20 cellular contexts compared by ENCODE assay signal in the genomic region with DNA sequence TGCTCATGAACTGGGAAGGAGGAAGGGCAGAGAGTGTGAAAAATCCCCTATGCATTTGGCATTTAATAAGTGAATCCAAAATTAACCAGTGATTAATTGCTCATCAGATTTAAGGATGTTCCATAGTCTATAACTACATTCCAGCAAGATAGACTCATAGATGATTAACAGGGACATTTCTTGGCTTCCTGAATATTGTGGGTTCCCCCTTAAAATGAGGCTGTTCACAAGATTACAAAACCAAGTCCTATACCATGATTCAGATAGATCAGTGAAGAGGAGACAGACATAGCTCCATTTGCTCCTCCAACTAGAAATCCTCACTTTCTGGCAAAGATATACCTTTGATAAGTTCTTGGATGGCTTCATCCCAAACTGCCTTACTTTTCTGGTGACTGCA. TPM values are rescaled to one million over a fixed set of nuclear protein-coding genes. Genes with fewer than 3 reads are reported as not detected.
DNase-seq lines count a peak whose midpoint lies in the region; ATAC-seq and TF ChIP-seq lines count a peak whose summit lies in the region.
"Had no signal": no experiment of that assay in that cellular context is flagged by ENCODE, and none has a peak within 500 bp of the region (broad histone marks: within the 10 kb centered on the region; RNA-seq: fewer than 3 reads in every experiment).

No MANE protein-coding gene starts in this region.

- no peak for ATAC-seq in CD4-positive, CD25-positive, alpha-beta regulatory T cell (ENCODE audit: low read depth in 2 of 2)
- ATAC-seq: PC-3 had no signal

- H4K8ac ChIP-seq in H9 (replicated peaks; ENCODE audit: insufficient read length, low read depth, low read length), result no peak overlapping the region

- H3K23me2 ChIP-seq in H9 (ENCODE audit: insufficient read length, low read depth, low read length, poor library complexity, severe bottlenecking), result no peaks in the 10 kb centered on the region

- H3K27me3 ChIP-seq in CD4-positive, CD25-positive, alpha-beta regulatory T cell (ENCODE audit: control insufficient read depth, insufficient read depth, low read length), result no peaks in the 10 kb centered on the region
- no peaks in the 10 kb centered on the region for H3K27me3 ChIP-seq in fibroblast of lung (ENCODE audit: control insufficient read depth, insufficient read depth, low read length)
- no peaks in the 10 kb centered on the region for H3K27me3 ChIP-seq in H9 (ENCODE audit: insufficient read depth, low read length)
- H3K27me3 ChIP-seq: cardiac muscle cell, dorsolateral prefrontal cortex, esophagus muscularis mucosa had no signal

- peak overlapping the region; percentile 70 to 94 (median 86) for H3K27ac Mint-ChIP-seq in CD4-positive, CD25-positive, alpha-beta regulatory T cell
- H3K27ac Mint-ChIP-seq in activated CD4-positive, alpha-beta memory T cell treated with anti-CD3 and anti-CD28 coated beads, Interleukin-2, amount 10 ng/mL, durations not matched to agents 7 days and 5 days, result peak overlapping the region; percentile 11
- H3K27ac Mint-ChIP-seq in progenitor cell of endocrine pancreas (no peak overlapping the region), H9 (no peak overlapping the region)
- H3K27ac Mint-ChIP-seq: B cell, nephron had no signal

- no peak overlapping the region for H3K56ac ChIP-seq in H9 (ENCODE audit: insufficient read length, low read depth, low read length)

- H3K4me3 ChIP-seq in CD4-positive, CD25-positive, alpha-beta regulatory T cell (ENCODE audit: low read depth, low read length), result peak overlapping the region; percentile 34
- H3K4me3 ChIP-seq in fibroblast of lung (replicated peaks in 1 of 4; ENCODE audit: control extremely low read depth in 1 of 4, insufficient read depth in 1 of 4, low read depth in 3 of 4, low read length in 4 of 4), result no peak overlapping the region
- H3K4me3 ChIP-seq: cardiac muscle cell, dorsolateral prefrontal cortex, esophagus muscularis mucosa, SJSA1, smooth muscle cell had no signal

- H2BK5ac ChIP-seq in H9 (ENCODE audit: insufficient read length, low read length), result no peak overlapping the region

- peaks cover 52 to 93% (median 81%) of the 10 kb centered on the region in 4 donors for H3K4me1 Mint-ChIP-seq in CD4-positive, CD25-positive, alpha-beta regulatory T cell
- peaks cover 81% of the 10 kb centered on the region for H3K4me1 Mint-ChIP-seq in activated CD4-positive, alpha-beta memory T cell treated with anti-CD3 and anti-CD28 coated beads, Interleukin-2, amount 10 ng/mL, durations not matched to agents 7 days and 5 days
- H3K4me1 Mint-ChIP-seq in progenitor cell of endocrine pancreas (ENCODE audit: low read depth), result peaks cover 20% of the 10 kb centered on the region
- H3K4me1 Mint-ChIP-seq in H9, result peaks cover 19 to 23% of the 10 kb centered on the region in 2 experiments

- peak overlapping the region in 3 of 4 donors; percentile 17 to 74 (median 48) for H3K4me3 Mint-ChIP-seq in CD4-positive, CD25-positive, alpha-beta regulatory T cell
- H3K4me3 Mint-ChIP-seq in activated CD4-positive, alpha-beta memory T cell treated with anti-CD3 and anti-CD28 coated beads, Interleukin-2, amount 10 ng/mL, durations not matched to agents 7 days and 5 days, result no peak overlapping the region
- H3K4me3 Mint-ChIP-seq in progenitor cell of endocrine pancreas (ENCODE audit: low read depth) (no peak overlapping the region), H9 (no peak overlapping the region)
- H3K4me3 Mint-ChIP-seq: B cell, nephron had no signal

- no peaks in the 10 kb centered on the region for H3K79me1 ChIP-seq in H9 (ENCODE audit: insufficient read depth, low read depth, low read length, poor library complexity, severe bottlenecking)

- H2BK15ac ChIP-seq in H9 (ENCODE audit: low read depth, low read length), result no peak overlapping the region

- H3K36me3 Mint-ChIP-seq in CD4-positive, CD25-positive, alpha-beta regulatory T cell, result peaks cover 56% of the 10 kb centered on the region
- peaks cover 84% of the 10 kb centered on the region for H3K36me3 Mint-ChIP-seq in activated CD4-positive, alpha-beta memory T cell treated with anti-CD3 and anti-CD28 coated beads, Interleukin-2, amount 10 ng/mL, durations not matched to agents 7 days and 5 days (ENCODE audit: low read depth)
- H3K36me3 Mint-ChIP-seq in progenitor cell of endocrine pancreas (ENCODE audit: insufficient read depth) (no peaks in the 10 kb centered on the region), H9 (ENCODE audit: insufficient read depth in 1 of 3, low read depth in 3 of 3) (no peaks in the 10 kb centered on the region)

- no peak overlapping the region for H4K5ac ChIP-seq in H9 (ENCODE audit: insufficient read length, low read depth, low read length)

- no peak overlapping the region for H2BK20ac ChIP-seq in H9 (ENCODE audit: low read depth, low read length, poor library complexity, severe bottlenecking)

- no peak overlapping the region for H3K4ac ChIP-seq in H9 (ENCODE audit: low read depth, low read length)

- no peak for DNase-seq in CD4-positive, CD25-positive, alpha-beta regulatory T cell
- DNase-seq in EL (peak; percentile 77), fibroblast of lung (ENCODE audit: low read depth in 2 of 2) (peak in 1 of 2 donors; percentile 72), progenitor cell of endocrine pancreas (ENCODE audit: low spot score, unreplicated experiment) (no peak), hepatic stellate cell (ENCODE audit: low spot score) (no peak), H9 (no peak), occipital lobe (lab: John Stamatoyannopoulos, UW) (no peak)
- no peak for DNase-seq in activated CD4-positive, alpha-beta memory T cell treated with anti-CD3 and anti-CD28 coated beads, Interleukin-2, amount 10 ng/mL, durations not matched to agents 7 days and 5 days
- DNase-seq: activated CD4-positive, alpha-beta T cell treated with anti-CD3 and anti-CD28 coated beads for 1 hour; activated T-cell treated with anti-CD3 and anti-CD28 coated beads for 4 hours; dorsolateral prefrontal cortex; head of caudate nucleus; NCI-H2171; PC-3 had no signal

- no peak overlapping the region for H3T11ph ChIP-seq in H9 (ENCODE audit: low read length)

- no peak overlapping the region for H2AK5ac ChIP-seq in H9 (ENCODE audit: insufficient read length, low read length)

- no peaks in the 10 kb centered on the region for H3K9me3 ChIP-seq in CD4-positive, CD25-positive, alpha-beta regulatory T cell (ENCODE audit: control insufficient read depth in 2 of 2, low read length in 2 of 2)
- H3K9me3 ChIP-seq in fibroblast of lung (ENCODE audit: control insufficient read depth, insufficient read depth, low read depth, low read length) (no peaks in the 10 kb centered on the region), H9 (ENCODE audit: control insufficient read depth, low read depth, low read length) (no peaks in the 10 kb centered on the region)
- H3K9me3 ChIP-seq: esophagus muscularis mucosa, SJSA1 had no signal

- H3K9ac ChIP-seq in fibroblast of lung (ENCODE audit: insufficient read depth, low read length) (no peak overlapping the region), H9 (ENCODE audit: extremely low read depth, insufficient read length, low read length) (no peak overlapping the region)

- peaks cover 87% of the 10 kb centered on the region for H3K4me1 ChIP-seq in CD4-positive, CD25-positive, alpha-beta regulatory T cell (ENCODE audit: control insufficient read depth, insufficient read depth, low read length, poor library complexity, severe bottlenecking)
- H3K4me1 ChIP-seq in fibroblast of lung (ENCODE audit: control insufficient read depth, extremely low read depth, insufficient read depth, low read length), result peaks cover 3% of the 10 kb centered on the region
- no peaks in the 10 kb centered on the region for H3K4me1 ChIP-seq in H9 (ENCODE audit: insufficient read depth, low read length)
- H3K4me1 ChIP-seq: esophagus muscularis mucosa, SJSA1 had no signal

- H3K9me3 Mint-ChIP-seq in CD4-positive, CD25-positive, alpha-beta regulatory T cell, result no peaks in the 10 kb centered on the region
- no peaks in the 10 kb centered on the region for H3K9me3 Mint-ChIP-seq in activated CD4-positive, alpha-beta memory T cell treated with anti-CD3 and anti-CD28 coated beads, Interleukin-2, amount 10 ng/mL, durations not matched to agents 7 days and 5 days
- H3K9me3 Mint-ChIP-seq in progenitor cell of endocrine pancreas (ENCODE audit: low read depth), result no peaks in the 10 kb centered on the region
- H3K9me3 Mint-ChIP-seq in H9, result no peaks in the 10 kb centered on the region
- H3K9me3 Mint-ChIP-seq: nephron had no signal

- no peaks in the 10 kb centered on the region for H4K20me1 ChIP-seq in fibroblast of lung (ENCODE audit: control insufficient read depth, extremely low read depth, insufficient read depth, low read length)
- no peaks in the 10 kb centered on the region for H4K20me1 ChIP-seq in H9 (ENCODE audit: control insufficient read depth, insufficient read depth, insufficient read length)

- H2BK12ac ChIP-seq in H9 (ENCODE audit: insufficient read length, low read depth, low read length), result no peak overlapping the region

- no peak overlapping the region for H3K14ac ChIP-seq in H9 (ENCODE audit: insufficient read depth, low read length)

- TF ChIP-seq CTCF in fibroblast of lung (conservative IDR thresholded peaks at IDR 0.05 in 1 of 2, IDR thresholded peaks at IDR 0.05 in 1 of 2; ENCODE audit: low read depth in 1 of 2, low read length in 2 of 2) (no peak), progenitor cell of endocrine pancreas (IDR thresholded peaks at IDR 0.05; ENCODE audit: unreplicated experiment) (no peak), H9 (conservative IDR thresholded peaks at IDR 0.05) (no peak)

- H3K79me2 ChIP-seq in fibroblast of lung (ENCODE audit: control insufficient read depth, insufficient read depth, low read length) (no peaks in the 10 kb centered on the region), H9 (ENCODE audit: insufficient read depth, low read length) (no peaks in the 10 kb centered on the region)

- H2BK120ac ChIP-seq in H9 (ENCODE audit: low read depth, low read length, poor library complexity, severe bottlenecking), result no peak overlapping the region

- H2AFZ ChIP-seq in fibroblast of lung (ENCODE audit: low read length) (peak overlapping the region; percentile 12), H9 (ENCODE audit: low read length) (no peak overlapping the region)

- H3K27me3 Mint-ChIP-seq in CD4-positive, CD25-positive, alpha-beta regulatory T cell, result no peaks in the 10 kb centered on the region
- H3K27me3 Mint-ChIP-seq in activated CD4-positive, alpha-beta memory T cell treated with anti-CD3 and anti-CD28 coated beads, Interleukin-2, amount 10 ng/mL, durations not matched to agents 7 days and 5 days, result no peaks in the 10 kb centered on the region
- H3K27me3 Mint-ChIP-seq in progenitor cell of endocrine pancreas (peaks cover 3% of the 10 kb centered on the region), H9 (ENCODE audit: low read depth) (peaks cover 3% of the 10 kb centered on the region; the same call in 1 of the 2 replicates)
- H3K27me3 Mint-ChIP-seq: B cell had no signal

- H3K27ac ChIP-seq in CD4-positive, CD25-positive, alpha-beta regulatory T cell (ENCODE audit: insufficient read depth, low read length, poor library complexity, severe bottlenecking), result peak overlapping the region; percentile 38
- H3K27ac ChIP-seq in fibroblast of lung (ENCODE audit: insufficient read depth, low read length) (no peak overlapping the region), H9 (ENCODE audit: insufficient read length, low read depth, low read length) (no peak overlapping the region)
- H3K27ac ChIP-seq: cardiac muscle cell, esophagus muscularis mucosa, SJSA1 had no signal

- CTCF ChIA-PET in activated CD4-positive, alpha-beta memory T cell treated with anti-CD3 and anti-CD28 coated beads, Interleukin-2, amount 10 ng/mL, durations not matched to agents 7 days and 5 days (lab: Charles Lee), result interaction anchor here (1.2 to 1.7 kb wide), 3 partner anchors 15 to 150 kb away, joined by 3 to 5 read pairs (median 3); a partner anchor contains a TSS

- H4K91ac ChIP-seq in H9 (ENCODE audit: insufficient read length, low read depth, low read length), result no peak overlapping the region

- H3K4me2 ChIP-seq in fibroblast of lung (ENCODE audit: extremely low read depth, insufficient read depth, low read length), result no peak overlapping the region
- no peak overlapping the region for H3K4me2 ChIP-seq in H9 (ENCODE audit: insufficient read depth, insufficient read length, low read length)
- H3K4me2 ChIP-seq: smooth muscle cell had no signal

- H3K18ac ChIP-seq in H9 (ENCODE audit: insufficient read length, low read depth, low read length), result no peak overlapping the region

- H3K36me3 ChIP-seq in CD4-positive, CD25-positive, alpha-beta regulatory T cell (ENCODE audit: control insufficient read depth, insufficient read depth, low read length), result peaks cover 71% of the 10 kb centered on the region
- no peaks in the 10 kb centered on the region for H3K36me3 ChIP-seq in fibroblast of lung (ENCODE audit: control insufficient read depth, insufficient read depth, low read length)
- H3K36me3 ChIP-seq: cardiac muscle cell, esophagus muscularis mucosa, SJSA1 had no signal

- H3K23ac ChIP-seq in H9 (ENCODE audit: insufficient read length, low read depth, low read length), result no peak overlapping the region

- POLR2A ChIA-PET in activated CD4-positive, alpha-beta memory T cell treated with anti-CD3 and anti-CD28 coated beads, Interleukin-2, amount 10 ng/mL, durations not matched to agents 7 days and 5 days (lab: Charles Lee), result interaction anchor here (0.6 to 1.8 kb wide), 5 partner anchors 13 to 141 kb away, joined by 3 to 7 read pairs (median 3); no protein-coding TSS in a partner anchor

RNA-seq across cellular contexts. Expression of a gene that starts 15.4 kb away (rescaled TPM):
- 216 TPM for total RNA-seq in CD4-positive, CD25-positive, alpha-beta regulatory T cell
- polyA plus RNA-seq in CD4-positive, CD25-positive, alpha-beta regulatory T cell, result 100 to 1,000 TPM in 1 of 4 donors, 10 to 100 TPM in 3; 74.5 to 108 (median 86.6) TPM
- 100 to 1,000 TPM; 200 to 208 TPM for total RNA-seq in activated CD4-positive, alpha-beta memory T cell treated with anti-CD3 and anti-CD28 coated beads, Interleukin-2, amount 10 ng/mL, durations not matched to agents 7 days and 5 days
- not detected in 2 replicates for total RNA-seq in fibroblast of lung
- polyA plus RNA-seq in fibroblast of lung, result 0.10 and 1.6 TPM in 2 replicates
- 0.08 and 0.96 TPM in 2 replicates for polyA plus RNA-seq in fibroblast of lung (2012)
- 0.12 TPM in 1 of 2 replicates, not detected in the other for polyA minus RNA-seq in fibroblast of lung (ENCODE audit: low replicate concordance)
- total RNA-seq in progenitor cell of endocrine pancreas, result 1.5 and 1.7 TPM in 2 replicates
- 0.50 and 0.85 TPM in 2 replicates for total RNA-seq in H9 (2021)
- total RNA-seq in occipital lobe, result 20.4 TPM
- total RNA-seq: PC-3, SJSA1 had no signal

Comparison
In these comparisons a context has a peak if more than half of its experiments do, and no peak if none do; other contexts are left out.
1. H3K27ac Mint-ChIP-seq: peak in CD4-positive, CD25-positive, alpha-beta regulatory T cell (3 of 3) and activated CD4-positive, alpha-beta memory T cell treated with anti-CD3 and anti-CD28 coated beads, Interleukin-2, amount 10 ng/mL, durations not matched to agents 7 days and 5 days (single experiment); none in progenitor cell of endocrine pancreas (single experiment) and H9 (0 of 3).
2. H3K4me3 Mint-ChIP-seq: peak in CD4-positive, CD25-positive, alpha-beta regulatory T cell (3 of 4); none in activated CD4-positive, alpha-beta memory T cell treated with anti-CD3 and anti-CD28 coated beads, Interleukin-2, amount 10 ng/mL, durations not matched to agents 7 days and 5 days (single experiment), progenitor cell of endocrine pancreas (single experiment) and H9 (0 of 2).